ENCODE assay signal across 14 cellular contexts in the genomic region with DNA sequence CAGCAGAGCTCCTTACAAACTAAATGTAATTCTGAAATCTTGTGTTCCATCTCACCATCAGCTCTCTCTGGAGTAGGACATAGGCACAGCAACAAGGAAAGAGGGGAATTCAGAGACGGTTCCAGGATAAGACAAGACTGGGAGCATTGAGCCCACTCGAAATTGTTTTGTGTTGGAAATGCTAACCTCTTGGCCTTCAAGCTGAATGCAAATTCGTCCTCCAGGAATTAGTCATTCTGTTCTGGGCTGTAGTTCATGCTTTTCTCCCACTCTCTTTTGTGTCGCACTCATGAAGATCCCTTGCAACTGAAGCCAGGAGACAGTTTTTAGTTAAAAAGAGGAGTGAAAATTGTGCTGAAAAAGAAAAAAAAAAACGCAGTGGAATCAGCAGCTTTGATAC.
DNase-seq lines count a peak whose midpoint lies in the region; ATAC-seq and TF ChIP-seq lines count a peak whose summit lies in the region.
"Had no signal": no experiment of that assay in that cellular context is flagged by ENCODE, and none has a peak within 500 bp of the region (broad histone marks: within the 10 kb centered on the region; RNA-seq: fewer than 3 reads in every experiment).

No MANE protein-coding gene starts in this region.

- H3K9me3 ChIP-seq in HAP-1, result no peaks in the 10 kb centered on the region
- H3K9me3 ChIP-seq in CD4-positive, alpha-beta T cell (ENCODE audit: control insufficient read depth, low read length), result no peaks in the 10 kb centered on the region

- H3K9me3 Mint-ChIP-seq in activated T-helper 17 cell treated with anti-CD3 and anti-CD28 coated beads, Interleukin-2, amount 50 U/mL, for 72 hours, result no peaks in the 10 kb centered on the region
- H3K9me3 Mint-ChIP-seq in CD4-positive, alpha-beta T cell, result no peaks in the 10 kb centered on the region
- H3K9me3 Mint-ChIP-seq: activated naive CD4-positive, alpha-beta T cell treated with anti-CD3 and anti-CD28 coated beads, Interleukin-2, amount 50 U/mL, for 24 hours; stimulated activated naive CD8-positive, alpha-beta T cell treated with anti-CD3 and anti-CD28 coated beads, Interleukin-15, Interleukin-2, amounts not matched to agents 100 ng/mL and 50 ng/mL, for 24 hours had no signal

- in situ Hi-C loops in HAP-1 (cut with MboI; ENCODE audit: low sequenced_read_pairs), result no loop called here

- no peak overlapping the region for H3K27ac ChIP-seq in CD4-positive, alpha-beta T cell (ENCODE audit: low read depth, low read length)

- CTCF ChIA-PET in CD4-positive, alpha-beta T cell (lab: Charles Lee), result no interaction called here

- TF ChIP-seq CTCF in CD4-positive, alpha-beta T cell (IDR thresholded peaks at IDR 0.05), result no peak

- H3K4me1 ChIP-seq in HAP-1, result peaks cover 8% of the 10 kb centered on the region

- no peaks in the 10 kb centered on the region for H3K36me3 ChIP-seq in HAP-1 (replicated peaks)

- no peaks in the 10 kb centered on the region for H3K27me3 ChIP-seq in HAP-1 (ENCODE audit: low read depth)
- no peaks in the 10 kb centered on the region for H3K27me3 ChIP-seq in CD4-positive, alpha-beta T cell (ENCODE audit: control insufficient read depth, insufficient read depth, low read length)

- no peak overlapping the region for H3K27ac Mint-ChIP-seq in activated T-helper 17 cell treated with anti-CD3 and anti-CD28 coated beads, Interleukin-2, amount 50 U/mL, for 72 hours
- H3K27ac Mint-ChIP-seq in CD4-positive, alpha-beta T cell, result no peak overlapping the region
- H3K27ac Mint-ChIP-seq: activated CD4-positive, alpha-beta T cell treated with anti-CD3 and anti-CD28 coated beads for 36 hours; activated naive CD4-positive, alpha-beta T cell treated with anti-CD3 and anti-CD28 coated beads, Interleukin-2, amount 50 U/mL, for 24 hours; IgD-negative memory B cell; natural killer cell; stimulated activated naive CD8-positive, alpha-beta T cell treated with anti-CD3 and anti-CD28 coated beads, Interleukin-15, Interleukin-2, amounts not matched to agents 100 ng/mL and 50 ng/mL, for 24 hours had no signal

- peak; percentile 10 to 32 for DNase-seq in HAP-1 (ENCODE audit: low spot score in 2 of 2)
- peak; percentile 32 for DNase-seq in medulla oblongata (ENCODE audit: extremely low spot score)
- no peak for DNase-seq in D341Med (ENCODE audit: low spot score)
- DNase-seq in NCI-H1694 treated with DMSO at 0.1 percent for 48 hours (lab: John Stamatoyannopoulos, UW), result no peak
- no peak for DNase-seq in CD4-positive, alpha-beta T cell
- DNase-seq: activated CD4-positive, alpha-beta T cell treated with anti-CD3 and anti-CD28 coated beads for 36 hours; COR-L47; natural killer cell had no signal

- H3K4me3 Mint-ChIP-seq in activated T-helper 17 cell treated with anti-CD3 and anti-CD28 coated beads, Interleukin-2, amount 50 U/mL, for 72 hours, result no peak overlapping the region
- no peak overlapping the region for H3K4me3 Mint-ChIP-seq in CD4-positive, alpha-beta T cell
- H3K4me3 Mint-ChIP-seq: activated CD4-positive, alpha-beta T cell treated with anti-CD3 and anti-CD28 coated beads for 36 hours; activated naive CD4-positive, alpha-beta T cell treated with anti-CD3 and anti-CD28 coated beads, Interleukin-2, amount 50 U/mL, for 24 hours; natural killer cell; stimulated activated naive CD8-positive, alpha-beta T cell treated with anti-CD3 and anti-CD28 coated beads, Interleukin-15, Interleukin-2, amounts not matched to agents 100 ng/mL and 50 ng/mL, for 24 hours had no signal

- H3K4me3 ChIP-seq in HAP-1, result no peak overlapping the region

- ATAC-seq in GM18870 (IDR thresholded peaks at IDR 0.05; ENCODE audit: unreplicated experiment) (peak; percentile 83), HG03432 (IDR thresholded peaks at IDR 0.05; ENCODE audit: unreplicated experiment) (peak; percentile 93)
- ATAC-seq in activated T-helper 17 cell treated with anti-CD3 and anti-CD28 coated beads, Interleukin-2, amount 50 U/mL, for 72 hours (replicated peaks), result no peak
- no peak for ATAC-seq in CD4-positive, alpha-beta T cell (ENCODE audit: poor library complexity)
- ATAC-seq: activated CD4-positive, alpha-beta T cell treated with anti-CD3 and anti-CD28 coated beads for 36 hours; natural killer cell had no signal

- H3K27me3 Mint-ChIP-seq in activated T-helper 17 cell treated with anti-CD3 and anti-CD28 coated beads, Interleukin-2, amount 50 U/mL, for 72 hours, result no peaks in the 10 kb centered on the region
- no peaks in the 10 kb centered on the region for H3K27me3 Mint-ChIP-seq in CD4-positive, alpha-beta T cell
- H3K27me3 Mint-ChIP-seq: activated CD4-positive, alpha-beta T cell treated with anti-CD3 and anti-CD28 coated beads for 36 hours; activated naive CD4-positive, alpha-beta T cell treated with anti-CD3 and anti-CD28 coated beads, Interleukin-2, amount 50 U/mL, for 24 hours; IgD-negative memory B cell had no signal

- intact Hi-C loops in CD4-positive, alpha-beta T cell (cut with DNase I, micrococcal nuclease), result no loop called here

- POLR2A ChIA-PET in CD4-positive, alpha-beta T cell (lab: Charles Lee), result no interaction called here

- no peaks in the 10 kb centered on the region for H3K4me1 Mint-ChIP-seq in activated T-helper 17 cell treated with anti-CD3 and anti-CD28 coated beads, Interleukin-2, amount 50 U/mL, for 72 hours
- H3K4me1 Mint-ChIP-seq in CD4-positive, alpha-beta T cell (ENCODE audit: low read depth), result no peaks in the 10 kb centered on the region
- H3K4me1 Mint-ChIP-seq: activated CD4-positive, alpha-beta T cell treated with anti-CD3 and anti-CD28 coated beads for 36 hours; activated naive CD4-positive, alpha-beta T cell treated with anti-CD3 and anti-CD28 coated beads, Interleukin-2, amount 50 U/mL, for 24 hours; natural killer cell had no signal

- no peaks in the 10 kb centered on the region for H3K36me3 Mint-ChIP-seq in activated T-helper 17 cell treated with anti-CD3 and anti-CD28 coated beads, Interleukin-2, amount 50 U/mL, for 72 hours (ENCODE audit: low read depth)
- H3K36me3 Mint-ChIP-seq in CD4-positive, alpha-beta T cell (ENCODE audit: low read depth), result no peaks in the 10 kb centered on the region
- H3K36me3 Mint-ChIP-seq: activated naive CD4-positive, alpha-beta T cell treated with anti-CD3 and anti-CD28 coated beads, Interleukin-2, amount 50 U/mL, for 24 hours; natural killer cell had no signal

Comparison
In these comparisons a context has a peak if more than half of its experiments do, and no peak if none do; other contexts are left out.
1. ATAC-seq: peak in GM18870 (single experiment) and HG03432 (single experiment); none in activated T-helper 17 cell treated with anti-CD3 and anti-CD28 coated beads, Interleukin-2, amount 50 U/mL, for 72 hours (single experiment) and CD4-positive, alpha-beta T cell (single experiment).
2. DNase-seq: peak in HAP-1 (2 of 2) and medulla oblongata (single experiment); none in D341Med (single experiment), NCI-H1694 treated with DMSO at 0.1 percent for 48 hours (single experiment) and CD4-positive, alpha-beta T cell (0 of 10).